8 cellular contexts compared by ENCODE assay signal in the genomic region with DNA sequence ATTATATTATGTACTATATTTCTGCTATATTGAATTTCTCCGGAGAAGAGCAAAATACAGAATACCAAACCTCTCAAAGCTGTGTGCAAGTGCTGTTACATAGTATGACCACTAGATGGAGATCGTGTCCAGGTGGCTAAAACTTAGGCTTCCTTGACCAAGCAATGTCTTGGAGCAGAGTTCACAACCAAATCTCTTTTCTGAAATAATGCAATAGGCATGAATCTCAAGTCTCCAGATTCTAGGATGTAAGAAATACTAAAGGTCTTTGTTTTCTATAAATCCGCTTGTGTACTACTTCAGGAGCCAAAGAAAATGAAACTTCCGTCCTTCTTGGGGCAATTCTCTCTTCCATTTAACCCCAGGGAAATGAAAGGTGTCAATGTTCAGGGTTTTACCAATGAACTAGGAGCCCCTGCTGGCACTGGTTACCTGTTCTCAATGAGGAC.
DNase-seq lines count a peak whose midpoint lies in the region; ATAC-seq and TF ChIP-seq lines count a peak whose summit lies in the region.

No MANE protein-coding gene starts in this region.

- CTCF ChIA-PET in OCI-LY7 (lab: Charles Lee; ENCODE audit: unreplicated experiment): no interaction called here

- no peaks in the 10 kb centered on the region for H3K36me3 ChIP-seq in HUES6 (ENCODE audit: control insufficient read depth, insufficient read depth, low read length)
- H3K36me3 ChIP-seq in OCI-LY7 (ENCODE audit: insufficient read depth, low read length): no peaks in the 10 kb centered on the region
- H3K36me3 ChIP-seq in endodermal cell (ENCODE audit: control insufficient read depth, insufficient read depth, low read length): no peaks in the 10 kb centered on the region

- H3K4me2 ChIP-seq in OCI-LY7 (ENCODE audit: low read length): no peak overlapping the region

- H3K9me3 ChIP-seq in HUES6 (ENCODE audit: control insufficient read depth, insufficient read depth, low read depth, low read length): peaks cover 7% of the 10 kb centered on the region; the same call in 1 of the 2 replicates
- no peaks in the 10 kb centered on the region for H3K9me3 ChIP-seq in OCI-LY7 (ENCODE audit: low read length)
- H3K9me3 ChIP-seq in endodermal cell (ENCODE audit: control insufficient read depth, low read length): peaks cover 4% of the 10 kb centered on the region

- H3K27me3 Mint-ChIP-seq in endodermal cell (ENCODE audit: insufficient read depth) (no peaks in the 10 kb centered on the region), memory B cell (peaks cover 14% of the 10 kb centered on the region)

- POLR2A ChIA-PET in OCI-LY7 (lab: Charles Lee): interaction anchor here (0.5 to 0.7 kb wide), 2 partner anchors 497 to 771 kb away, joined by 3 read pairs; no protein-coding TSS in a partner anchor

- H3K27ac Mint-ChIP-seq in endodermal cell: peak overlapping the region; percentile 78
- H3K27ac Mint-ChIP-seq in memory B cell: no peak overlapping the region

- no peaks in the 10 kb centered on the region for H3K79me2 ChIP-seq in OCI-LY7 (ENCODE audit: insufficient read depth, low read depth, low read length)

- H3K4me1 Mint-ChIP-seq in endodermal cell (peaks cover 11% of the 10 kb centered on the region), memory B cell (no peaks in the 10 kb centered on the region)

- H3K27ac ChIP-seq in HUES6 (ENCODE audit: low read depth, low read length): peak overlapping the region; percentile 93
- H3K27ac ChIP-seq in OCI-LY7 (ENCODE audit: low read depth, low read length, poor library complexity, severe bottlenecking): no peak overlapping the region
- H3K27ac ChIP-seq in endodermal cell (ENCODE audit: low read depth, low read length): no peak overlapping the region

- H3K9me2 ChIP-seq in OCI-LY7 (ENCODE audit: insufficient read depth, low read length): no peaks in the 10 kb centered on the region

- H3K9ac ChIP-seq in HUES6 (ENCODE audit: low read length) (peak overlapping the region; percentile 82), endodermal cell (ENCODE audit: extremely low read depth, low read length, poor library complexity, severe bottlenecking) (no peak overlapping the region)

- peak; percentile 27 for ATAC-seq in memory B cell (ENCODE audit: low read depth)
- no peak for ATAC-seq in GM19328 (IDR thresholded peaks at IDR 0.05; ENCODE audit: unreplicated experiment)

- H3K4me3 Mint-ChIP-seq in endodermal cell (no peak overlapping the region), memory B cell (no peak overlapping the region)

- no TSS peak for BruUV-seq in OCI-LY7 (replicated peaks; lab: Mats Ljungman, UMichigan)

- TF ChIP-seq CTCF in AG10803 (conservative IDR thresholded peaks at IDR 0.05; ENCODE audit: low read length) (peak; percentile 99), GM13976 (IDR thresholded peaks at IDR 0.05; ENCODE audit: borderline replicate concordance, control extremely low read depth, extremely low read depth, insufficient read depth, missing control alignments) (peak; percentile 79), OCI-LY7 (conservative IDR thresholded peaks at IDR 0.05; ENCODE audit: low read length) (peak; percentile 97), endodermal cell (conservative IDR thresholded peaks at IDR 0.05) (peak; percentile 96)

- peak; percentile 72 for DNase-seq in AG10803 (ENCODE audit: low read depth)
- peak; percentile 58 for DNase-seq in GM13976 (ENCODE audit: low spot score)
- peak; percentile 49 for DNase-seq in OCI-LY7 (ENCODE audit: low spot score)
- peak; percentile 67 for DNase-seq in endodermal cell
- peak in 1 of 2 donors; percentile 12 for DNase-seq in memory B cell (ENCODE audit: low spot score in 2 of 2)
- DNase-seq in activated CD4-positive, alpha-beta T cell treated with anti-CD3 and anti-CD28 coated beads, Interleukin-2, amount 50 U/mL, for 4 hours: no peak

- in situ Hi-C loops in GM13976 (cut with MboI; ENCODE audit: low sequenced_read_pairs, unreplicated experiment): loop anchor here (25.0 kb wide), 2 partner anchors 538 to 1037 kb away; a partner anchor contains a TSS

- no peaks in the 10 kb centered on the region for H3K27me3 ChIP-seq in HUES6 (ENCODE audit: control insufficient read depth, insufficient read depth, low read length)
- no peaks in the 10 kb centered on the region for H3K27me3 ChIP-seq in endodermal cell (ENCODE audit: control insufficient read depth, insufficient read depth, low read length, poor library complexity, severe bottlenecking)

- H3K36me3 Mint-ChIP-seq in endodermal cell (ENCODE audit: low read depth): no peaks in the 10 kb centered on the region
- no peaks in the 10 kb centered on the region for H3K36me3 Mint-ChIP-seq in memory B cell

- 28 to 53% methylated on average over 4 of the region's 4 CpGs for WGBS in endodermal cell (ENCODE audit: insufficient coverage in 1 of 2, insufficient read length in 1 of 2), 2 experiments

- intact Hi-C loops in OCI-LY7 (cut with micrococcal nuclease; ENCODE audit: unreplicated experiment): loop anchor here (5.0 kb wide), 2 partner anchors 423 to 528 kb away; no protein-coding TSS in a partner anchor

- no peaks in the 10 kb centered on the region for H4K20me1 ChIP-seq in OCI-LY7 (ENCODE audit: insufficient read depth, low read length)

- H3K4me3 ChIP-seq in AG10803 (ENCODE audit: low read length): no peak overlapping the region
- no peak overlapping the region for H3K4me3 ChIP-seq in HUES6 (ENCODE audit: low read depth, low read length)
- no peak overlapping the region for H3K4me3 ChIP-seq in OCI-LY7 (ENCODE audit: low read depth, low read length, poor library complexity, severe bottlenecking)
- no peak overlapping the region for H3K4me3 ChIP-seq in endodermal cell (ENCODE audit: low read length)

- no peak overlapping the region for H2AFZ ChIP-seq in OCI-LY7 (ENCODE audit: low read length)

- H3K9me3 Mint-ChIP-seq in endodermal cell (no peaks in the 10 kb centered on the region), memory B cell (no peaks in the 10 kb centered on the region)

- H3K4me1 ChIP-seq in HUES6 (ENCODE audit: control insufficient read depth, insufficient read depth, low read length) (peaks cover 24% of the 10 kb centered on the region), OCI-LY7 (ENCODE audit: insufficient read depth, low read length, poor library complexity, severe bottlenecking) (no peaks in the 10 kb centered on the region), endodermal cell (ENCODE audit: control insufficient read depth, insufficient read depth, low read length) (no peaks in the 10 kb centered on the region)

Comparison
In these comparisons a context has a peak if more than half of its experiments do, and no peak if none do; other contexts are left out.
1. DNase-seq: peak in AG10803 (single experiment), GM13976 (single experiment), OCI-LY7 (single experiment) and endodermal cell (single experiment); none in activated CD4-positive, alpha-beta T cell treated with anti-CD3 and anti-CD28 coated beads, Interleukin-2, amount 50 U/mL, for 4 hours (0 of 2).
2. Peak in every context shown above with its lines, with median percentiles within 50 percentile points of each other: CTCF ChIP-seq.